Comparison of ENCODE assay signal across 1 cellular context in genomic region chr9:4740623-4741364, GRCh38.
A peak's percentile ranks its signal among the peaks of the same experiment; 100 is the strongest.
TF ChIP-seq lines count a peak whose summit lies in the region.

Gene AK3, minus strand, starts transcription at chr9:4741202. Its CDS starts 115 bp downstream, at chr9:4741087.

TF ChIP-seq in HepG2, 621 proteins besides CTCF, POLR2A, EP300 and RAD21 (continued from another document and continues in another):
- TF ChIP-seq E2F5 (CRISPR knock-in tag; conservative IDR thresholded peaks at IDR 0.05) (peak; percentile 89), FIP1L1 (IDR thresholded peaks at IDR 0.05; ENCODE audit: borderline replicate concordance, insufficient read depth, low read depth, low read length) (no peak), HNRNPLL (IDR thresholded peaks at IDR 0.05; ENCODE audit: low read depth, low read length, poor library complexity, severe bottlenecking) (peak; percentile 98), FOXA1 (IDR thresholded peaks at IDR 0.05) (no peak), FOXA1 (CRISPR knock-in tag; IDR thresholded peaks at IDR 0.05) (0 out of 2 replicates have a peak, but pooled peaks have one; percentile 4), ZNF354B (CRISPR knock-in tag; IDR thresholded peaks at IDR 0.05) (no peak), ZNF451 (CRISPR knock-in tag; IDR thresholded peaks at IDR 0.05) (peak; percentile 90; the same call in 1 of the 2 replicates), ZBTB20 (CRISPR knock-in tag; IDR thresholded peaks at IDR 0.05; ENCODE audit: borderline replicate concordance, low read depth) (no peak), MED8 (CRISPR knock-in tag; IDR thresholded peaks at IDR 0.05; ENCODE audit: insufficient replicate concordance) (peak; percentile 30), PAX8 (CRISPR knock-in tag; IDR thresholded peaks at IDR 0.05; ENCODE audit: borderline replicate concordance) (peak; percentile 87; the same call in 1 of the 2 replicates), ZNF383 (CRISPR knock-in tag; IDR thresholded peaks at IDR 0.05; ENCODE audit: borderline replicate concordance) (no peak), ZNF619 (CRISPR knock-in tag; IDR thresholded peaks at IDR 0.05) (no peak), TFDP2 (CRISPR knock-in tag; IDR thresholded peaks at IDR 0.05) (peak; percentile 84), PRDM10 (CRISPR knock-in tag; IDR thresholded peaks at IDR 0.05; ENCODE audit: low read depth) (no peak), ETV5 (CRISPR knock-in tag; IDR thresholded peaks at IDR 0.05; ENCODE audit: borderline replicate concordance) (peak; percentile 80), HMG20A (CRISPR knock-in tag; IDR thresholded peaks at IDR 0.05; ENCODE audit: borderline replicate concordance) (peak; percentile 9; the same call in 1 of the 2 replicates), TAF15 (IDR thresholded peaks at IDR 0.05; ENCODE audit: low read depth, low read length, poor library complexity, severe bottlenecking) (no peak), ZNF17 (CRISPR knock-in tag; IDR thresholded peaks at IDR 0.05) (no peak), LRRFIP1 (CRISPR knock-in tag; conservative IDR thresholded peaks at IDR 0.05) (no peak), ZNF687 (CRISPR knock-in tag; IDR thresholded peaks at IDR 0.05) (peak; percentile 92), ZNF552 (CRISPR knock-in tag; IDR thresholded peaks at IDR 0.05; ENCODE audit: borderline replicate concordance) (peak; percentile 83; the same call in 1 of the 2 replicates), STAG1 (CRISPR knock-in tag; IDR thresholded peaks at IDR 0.05) (peak; percentile 54), ZNF678 (CRISPR knock-in tag; IDR thresholded peaks at IDR 0.05) (peak; percentile 63; the same call in 1 of the 2 replicates), DDIT3 (CRISPR knock-in tag; IDR thresholded peaks at IDR 0.05) (no peak), ZNF225 (CRISPR knock-in tag; IDR thresholded peaks at IDR 0.05) (peak; percentile 44; the same call in 1 of the 2 replicates), ZNF577 (CRISPR knock-in tag; IDR thresholded peaks at IDR 0.05; ENCODE audit: borderline replicate concordance, low read depth) (0 out of 2 replicates have a peak, but pooled peaks have one; percentile 22), POLR2G (IDR thresholded peaks at IDR 0.05; ENCODE audit: low read depth, low read length) (peak; percentile 94), SP4 (CRISPR knock-in tag; IDR thresholded peaks at IDR 0.05) (peak; percentile 76), IRX3 (CRISPR knock-in tag; IDR thresholded peaks at IDR 0.05; ENCODE audit: borderline replicate concordance, low read depth) (peak; percentile 69; the same call in 1 of the 2 replicates), SP1 (IDR thresholded peaks at IDR 0.05) (no peak), SP1 (CRISPR knock-in tag; IDR thresholded peaks at IDR 0.05) (peak; percentile 62), CERS6 (CRISPR knock-in tag; IDR thresholded peaks at IDR 0.05) (peak; percentile 87; the same call in 1 of the 2 replicates), ZNF703 (CRISPR knock-in tag; IDR thresholded peaks at IDR 0.05; ENCODE audit: borderline replicate concordance) (peak; percentile 91), PBX3 (CRISPR knock-in tag; IDR thresholded peaks at IDR 0.05; ENCODE audit: borderline replicate concordance) (0 out of 2 replicates have a peak, but pooled peaks have one; percentile 80), HES4 (CRISPR knock-in tag; IDR thresholded peaks at IDR 0.05; ENCODE audit: borderline replicate concordance) (no peak), GATAD1 (CRISPR knock-in tag; IDR thresholded peaks at IDR 0.05) (peak; percentile 27; the same call in 1 of the 2 replicates), ZNF512 (CRISPR knock-in tag; IDR thresholded peaks at IDR 0.05) (no peak; the same call in 1 of the 2 replicates), ZBTB4 (CRISPR knock-in tag; IDR thresholded peaks at IDR 0.05; ENCODE audit: borderline replicate concordance) (0 out of 2 replicates have a peak, but pooled peaks have one; percentile 20), ZNF468 (CRISPR knock-in tag; IDR thresholded peaks at IDR 0.05) (no peak), ZNF121 (CRISPR knock-in tag; IDR thresholded peaks at IDR 0.05) (no peak; the same call in 1 of the 2 replicates)
